Comparison of ENCODE assay signal across 1 cellular context in the genomic region with DNA sequence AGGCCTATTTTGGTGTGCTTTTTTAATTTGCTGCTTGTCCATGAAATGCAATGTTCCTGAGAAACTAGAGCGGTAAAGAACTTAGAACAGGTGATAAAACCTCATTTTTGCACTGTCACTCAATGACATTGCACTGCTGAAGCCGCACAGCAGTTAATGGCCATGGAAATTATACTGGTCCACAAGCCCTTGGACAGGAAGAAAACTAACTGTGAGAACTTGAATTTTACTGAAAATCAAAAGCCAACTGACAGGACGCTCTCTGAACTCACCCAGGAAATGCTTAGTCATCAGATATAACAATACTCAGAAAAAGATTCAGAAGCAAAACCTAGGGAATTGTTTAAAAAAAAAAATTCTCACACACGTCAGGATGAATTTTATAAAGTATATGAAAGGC.
A peak's percentile ranks its signal among the peaks of the same experiment; 100 is the strongest.
TF ChIP-seq lines count a peak whose summit lies in the region.

No MANE protein-coding gene starts in this region.

TF ChIP-seq in K562, 482 proteins besides CTCF, POLR2A, EP300 and RAD21 (continued from another document):
- TF ChIP-seq ETV1 (tag; conservative IDR thresholded peaks at IDR 0.05; ENCODE audit: low read depth) (0 out of 2 replicates have a peak, but pooled peaks have one; percentile 19), DPF2 (IDR thresholded peaks at IDR 0.05) (peak; percentile 73; the same call in 1 of the 2 replicates), SMARCA4 (IDR thresholded peaks at IDR 0.05) (peak; percentile 76), ZNF24 (IDR thresholded peaks at IDR 0.05) (no peak), ZHX1 (conservative IDR thresholded peaks at IDR 0.05; ENCODE audit: low read length) (no peak), OTX1 (CRISPR knock-in tag; IDR thresholded peaks at IDR 0.05) (no peak), ATF3 (IDR thresholded peaks at IDR 0.05) (no peak), ATF3 (CRISPR knock-in tag; conservative IDR thresholded peaks at IDR 0.05) (no peak), TBL1XR1 (IDR thresholded peaks at IDR 0.05; ENCODE audit: low read length in 2 of 2) (0 out of 4 replicates have a peak, but pooled peaks of 1 of the 2 experiments have one; percentile 13), HMBOX1 (IDR thresholded peaks at IDR 0.05) (no peak), NFE2 (IDR thresholded peaks at IDR 0.05; ENCODE audit: low read depth) (peak; percentile 98), CREB3L1 (IDR thresholded peaks at IDR 0.05; ENCODE audit: borderline replicate concordance, low read depth) (peak; percentile 18; the same call in 1 of the 2 replicates), BACH1 (tag; IDR thresholded peaks at IDR 0.05) (peak; percentile 78; the same call in 1 of the 2 replicates), NFE2L1 (tag; IDR thresholded peaks at IDR 0.05; ENCODE audit: borderline replicate concordance, low read depth) (peak; percentile 70), MAFG (tag; conservative IDR thresholded peaks at IDR 0.05) (peak; percentile 98), ZNF592 (IDR thresholded peaks at IDR 0.05) (peak; percentile 57), CBX3 (IDR thresholded peaks at IDR 0.05; ENCODE audit: borderline replicate concordance in 1 of 2, low read length in 2 of 2) (peak in 1 of 2 experiments; percentile 43; a peak in 1 of 3 replicates), MCM5 (IDR thresholded peaks at IDR 0.05; ENCODE audit: low read depth) (no peak), FOXM1 (IDR thresholded peaks at IDR 0.05; ENCODE audit: low read depth) (peak; percentile 81), FOXM1 (CRISPR knock-in tag; IDR thresholded peaks at IDR 0.05; ENCODE audit: low read depth) (no peak), ZNF436 (CRISPR knock-in tag; IDR thresholded peaks at IDR 0.05) (no peak), GATAD2B (IDR thresholded peaks at IDR 0.05; ENCODE audit: borderline replicate concordance) (no peak), PRPF4 (IDR thresholded peaks at IDR 0.05; ENCODE audit: insufficient read depth, low read depth, low read length, poor library complexity, severe bottlenecking) (no peak), ZNF316 (IDR thresholded peaks at IDR 0.05) (peak; percentile 99)
- TF ChIP-seq, protein P1, sequence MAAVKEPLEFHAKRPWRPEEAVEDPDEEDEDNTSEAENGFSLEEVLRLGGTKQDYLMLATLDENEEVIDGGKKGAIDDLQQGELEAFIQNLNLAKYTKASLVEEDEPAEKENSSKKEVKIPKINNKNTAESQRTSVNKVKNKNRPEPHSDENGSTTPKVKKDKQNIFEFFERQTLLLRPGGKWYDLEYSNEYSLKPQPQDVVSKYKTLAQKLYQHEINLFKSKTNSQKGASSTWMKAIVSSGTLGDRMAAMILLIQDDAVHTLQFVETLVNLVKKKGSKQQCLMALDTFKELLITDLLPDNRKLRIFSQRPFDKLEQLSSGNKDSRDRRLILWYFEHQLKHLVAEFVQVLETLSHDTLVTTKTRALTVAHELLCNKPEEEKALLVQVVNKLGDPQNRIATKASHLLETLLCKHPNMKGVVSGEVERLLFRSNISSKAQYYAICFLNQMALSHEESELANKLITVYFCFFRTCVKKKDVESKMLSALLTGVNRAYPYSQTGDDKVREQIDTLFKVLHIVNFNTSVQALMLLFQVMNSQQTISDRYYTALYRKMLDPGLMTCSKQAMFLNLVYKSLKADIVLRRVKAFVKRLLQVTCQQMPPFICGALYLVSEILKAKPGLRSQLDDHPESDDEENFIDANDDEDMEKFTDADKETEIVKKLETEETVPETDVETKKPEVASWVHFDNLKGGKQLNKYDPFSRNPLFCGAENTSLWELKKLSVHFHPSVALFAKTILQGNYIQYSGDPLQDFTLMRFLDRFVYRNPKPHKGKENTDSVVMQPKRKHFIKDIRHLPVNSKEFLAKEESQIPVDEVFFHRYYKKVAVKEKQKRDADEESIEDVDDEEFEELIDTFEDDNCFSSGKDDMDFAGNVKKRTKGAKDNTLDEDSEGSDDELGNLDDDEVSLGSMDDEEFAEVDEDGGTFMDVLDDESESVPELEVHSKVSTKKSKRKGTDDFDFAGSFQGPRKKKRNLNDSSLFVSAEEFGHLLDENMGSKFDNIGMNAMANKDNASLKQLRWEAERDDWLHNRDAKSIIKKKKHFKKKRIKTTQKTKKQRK (IDR thresholded peaks at IDR 0.05; ENCODE audit: borderline replicate concordance, low read depth, low read length) = no peak
